1 cellular context compared by ENCODE assay signal in the genomic region with DNA sequence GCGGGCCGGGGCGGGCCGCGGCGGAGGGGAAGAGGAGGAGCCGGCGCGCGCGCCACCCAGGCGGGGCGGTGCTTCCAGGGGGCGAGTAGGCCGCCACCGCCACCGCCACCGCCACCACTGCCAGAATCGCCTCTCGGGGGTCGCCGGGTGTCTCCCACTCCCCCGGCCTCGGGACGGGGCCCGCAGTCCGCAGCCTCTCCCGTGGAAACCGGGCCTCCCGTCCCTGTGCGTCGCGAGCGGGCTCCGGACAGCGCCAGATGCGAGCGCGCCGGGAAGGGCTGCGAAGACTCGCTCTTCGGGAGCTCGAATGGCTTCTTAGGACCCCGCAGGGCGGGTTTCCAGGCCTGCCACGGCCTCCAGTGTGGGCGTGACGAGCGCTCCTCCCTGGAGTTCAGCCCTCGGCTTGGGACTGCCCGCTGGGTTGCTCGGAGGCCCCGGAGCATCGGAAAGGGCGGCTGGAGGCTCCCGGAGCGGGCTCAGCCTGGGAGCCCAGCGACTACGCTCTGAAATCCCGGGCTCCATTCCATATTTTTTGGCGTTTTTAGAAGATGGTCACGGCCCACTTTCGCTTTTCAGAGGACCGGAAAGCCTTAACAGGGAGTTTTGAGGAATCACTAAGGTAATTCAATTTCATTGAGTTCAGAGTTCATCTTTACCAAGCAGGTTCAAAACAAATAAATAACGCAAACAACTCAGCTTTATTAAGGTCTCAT.
TF ChIP-seq lines count a peak whose summit lies in the region.

No MANE protein-coding gene starts in this region.

TF ChIP-seq in K562, 482 proteins besides CTCF, POLR2A, EP300 and RAD21 (continued from another document and continues in another):
- TF ChIP-seq, protein P1, sequence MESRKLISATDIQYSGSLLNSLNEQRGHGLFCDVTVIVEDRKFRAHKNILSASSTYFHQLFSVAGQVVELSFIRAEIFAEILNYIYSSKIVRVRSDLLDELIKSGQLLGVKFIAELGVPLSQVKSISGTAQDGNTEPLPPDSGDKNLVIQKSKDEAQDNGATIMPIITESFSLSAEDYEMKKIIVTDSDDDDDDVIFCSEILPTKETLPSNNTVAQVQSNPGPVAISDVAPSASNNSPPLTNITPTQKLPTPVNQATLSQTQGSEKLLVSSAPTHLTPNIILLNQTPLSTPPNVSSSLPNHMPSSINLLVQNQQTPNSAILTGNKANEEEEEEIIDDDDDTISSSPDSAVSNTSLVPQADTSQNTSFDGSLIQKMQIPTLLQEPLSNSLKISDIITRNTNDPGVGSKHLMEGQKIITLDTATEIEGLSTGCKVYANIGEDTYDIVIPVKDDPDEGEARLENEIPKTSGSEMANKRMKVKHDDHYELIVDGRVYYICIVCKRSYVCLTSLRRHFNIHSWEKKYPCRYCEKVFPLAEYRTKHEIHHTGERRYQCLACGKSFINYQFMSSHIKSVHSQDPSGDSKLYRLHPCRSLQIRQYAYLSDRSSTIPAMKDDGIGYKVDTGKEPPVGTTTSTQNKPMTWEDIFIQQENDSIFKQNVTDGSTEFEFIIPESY (CRISPR knock-in tag; IDR thresholded peaks at IDR 0.05) = 0 out of 2 replicates have a peak, but pooled peaks have one; percentile 18
- TF ChIP-seq, protein P2, sequence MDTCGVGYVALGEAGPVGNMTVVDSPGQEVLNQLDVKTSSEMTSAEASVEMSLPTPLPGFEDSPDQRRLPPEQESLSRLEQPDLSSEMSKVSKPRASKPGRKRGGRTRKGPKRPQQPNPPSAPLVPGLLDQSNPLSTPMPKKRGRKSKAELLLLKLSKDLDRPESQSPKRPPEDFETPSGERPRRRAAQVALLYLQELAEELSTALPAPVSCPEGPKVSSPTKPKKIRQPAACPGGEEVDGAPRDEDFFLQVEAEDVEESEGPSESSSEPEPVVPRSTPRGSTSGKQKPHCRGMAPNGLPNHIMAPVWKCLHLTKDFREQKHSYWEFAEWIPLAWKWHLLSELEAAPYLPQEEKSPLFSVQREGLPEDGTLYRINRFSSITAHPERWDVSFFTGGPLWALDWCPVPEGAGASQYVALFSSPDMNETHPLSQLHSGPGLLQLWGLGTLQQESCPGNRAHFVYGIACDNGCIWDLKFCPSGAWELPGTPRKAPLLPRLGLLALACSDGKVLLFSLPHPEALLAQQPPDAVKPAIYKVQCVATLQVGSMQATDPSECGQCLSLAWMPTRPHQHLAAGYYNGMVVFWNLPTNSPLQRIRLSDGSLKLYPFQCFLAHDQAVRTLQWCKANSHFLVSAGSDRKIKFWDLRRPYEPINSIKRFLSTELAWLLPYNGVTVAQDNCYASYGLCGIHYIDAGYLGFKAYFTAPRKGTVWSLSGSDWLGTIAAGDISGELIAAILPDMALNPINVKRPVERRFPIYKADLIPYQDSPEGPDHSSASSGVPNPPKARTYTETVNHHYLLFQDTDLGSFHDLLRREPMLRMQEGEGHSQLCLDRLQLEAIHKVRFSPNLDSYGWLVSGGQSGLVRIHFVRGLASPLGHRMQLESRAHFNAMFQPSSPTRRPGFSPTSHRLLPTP (IDR thresholded peaks at IDR 0.05; ENCODE audit: borderline replicate concordance, extremely low read depth, insufficient read length) = no peak
- peak; percentile 72 for TF ChIP-seq CXXC5 (CRISPR knock-in tag; IDR thresholded peaks at IDR 0.05)
- TF ChIP-seq, protein P3, sequence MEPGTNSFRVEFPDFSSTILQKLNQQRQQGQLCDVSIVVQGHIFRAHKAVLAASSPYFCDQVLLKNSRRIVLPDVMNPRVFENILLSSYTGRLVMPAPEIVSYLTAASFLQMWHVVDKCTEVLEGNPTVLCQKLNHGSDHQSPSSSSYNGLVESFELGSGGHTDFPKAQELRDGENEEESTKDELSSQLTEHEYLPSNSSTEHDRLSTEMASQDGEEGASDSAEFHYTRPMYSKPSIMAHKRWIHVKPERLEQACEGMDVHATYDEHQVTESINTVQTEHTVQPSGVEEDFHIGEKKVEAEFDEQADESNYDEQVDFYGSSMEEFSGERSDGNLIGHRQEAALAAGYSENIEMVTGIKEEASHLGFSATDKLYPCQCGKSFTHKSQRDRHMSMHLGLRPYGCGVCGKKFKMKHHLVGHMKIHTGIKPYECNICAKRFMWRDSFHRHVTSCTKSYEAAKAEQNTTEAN (CRISPR knock-in tag; IDR thresholded peaks at IDR 0.05) = no peak; the same call in 1 of the 2 replicates
- TF ChIP-seq, protein P4, sequence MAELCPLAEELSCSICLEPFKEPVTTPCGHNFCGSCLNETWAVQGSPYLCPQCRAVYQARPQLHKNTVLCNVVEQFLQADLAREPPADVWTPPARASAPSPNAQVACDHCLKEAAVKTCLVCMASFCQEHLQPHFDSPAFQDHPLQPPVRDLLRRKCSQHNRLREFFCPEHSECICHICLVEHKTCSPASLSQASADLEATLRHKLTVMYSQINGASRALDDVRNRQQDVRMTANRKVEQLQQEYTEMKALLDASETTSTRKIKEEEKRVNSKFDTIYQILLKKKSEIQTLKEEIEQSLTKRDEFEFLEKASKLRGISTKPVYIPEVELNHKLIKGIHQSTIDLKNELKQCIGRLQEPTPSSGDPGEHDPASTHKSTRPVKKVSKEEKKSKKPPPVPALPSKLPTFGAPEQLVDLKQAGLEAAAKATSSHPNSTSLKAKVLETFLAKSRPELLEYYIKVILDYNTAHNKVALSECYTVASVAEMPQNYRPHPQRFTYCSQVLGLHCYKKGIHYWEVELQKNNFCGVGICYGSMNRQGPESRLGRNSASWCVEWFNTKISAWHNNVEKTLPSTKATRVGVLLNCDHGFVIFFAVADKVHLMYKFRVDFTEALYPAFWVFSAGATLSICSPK (IDR thresholded peaks at IDR 0.05; ENCODE audit: borderline replicate concordance) = no peak
- TF ChIP-seq PHF8 (IDR thresholded peaks at IDR 0.05; ENCODE audit: borderline replicate concordance, low read length) = peak; percentile 90; the same call in 1 of the 2 replicates
- TF ChIP-seq, protein P5, sequence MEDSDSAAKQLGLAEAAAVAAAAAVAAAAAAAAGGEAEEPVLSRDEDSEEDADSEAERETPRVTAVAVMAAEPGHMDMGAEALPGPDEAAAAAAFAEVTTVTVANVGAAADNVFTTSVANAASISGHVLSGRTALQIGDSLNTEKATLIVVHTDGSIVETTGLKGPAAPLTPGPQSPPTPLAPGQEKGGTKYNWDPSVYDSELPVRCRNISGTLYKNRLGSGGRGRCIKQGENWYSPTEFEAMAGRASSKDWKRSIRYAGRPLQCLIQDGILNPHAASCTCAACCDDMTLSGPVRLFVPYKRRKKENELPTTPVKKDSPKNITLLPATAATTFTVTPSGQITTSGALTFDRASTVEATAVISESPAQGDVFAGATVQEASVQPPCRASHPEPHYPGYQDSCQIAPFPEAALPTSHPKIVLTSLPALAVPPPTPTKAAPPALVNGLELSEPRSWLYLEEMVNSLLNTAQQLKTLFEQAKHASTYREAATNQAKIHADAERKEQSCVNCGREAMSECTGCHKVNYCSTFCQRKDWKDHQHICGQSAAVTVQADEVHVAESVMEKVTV (CRISPR knock-in tag; IDR thresholded peaks at IDR 0.05) = no peak
- peak; percentile 99 for TF ChIP-seq NEUROD1 (IDR thresholded peaks at IDR 0.05; ENCODE audit: borderline replicate concordance, low read depth, low read length, partially characterized antibody)
- TF ChIP-seq, protein P6, sequence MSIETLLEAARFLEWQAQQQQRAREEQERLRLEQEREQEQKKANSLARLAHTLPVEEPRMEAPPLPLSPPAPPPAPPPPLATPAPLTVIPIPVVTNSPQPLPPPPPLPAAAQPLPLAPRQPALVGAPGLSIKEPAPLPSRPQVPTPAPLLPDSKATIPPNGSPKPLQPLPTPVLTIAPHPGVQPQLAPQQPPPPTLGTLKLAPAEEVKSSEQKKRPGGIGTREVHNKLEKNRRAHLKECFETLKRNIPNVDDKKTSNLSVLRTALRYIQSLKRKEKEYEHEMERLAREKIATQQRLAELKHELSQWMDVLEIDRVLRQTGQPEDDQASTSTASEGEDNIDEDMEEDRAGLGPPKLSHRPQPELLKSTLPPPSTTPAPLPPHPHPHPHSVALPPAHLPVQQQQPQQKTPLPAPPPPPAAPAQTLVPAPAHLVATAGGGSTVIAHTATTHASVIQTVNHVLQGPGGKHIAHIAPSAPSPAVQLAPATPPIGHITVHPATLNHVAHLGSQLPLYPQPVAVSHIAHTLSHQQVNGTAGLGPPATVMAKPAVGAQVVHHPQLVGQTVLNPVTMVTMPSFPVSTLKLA (conservative IDR thresholded peaks at IDR 0.05) = peak; percentile 46 to 58; a peak in 3 of 4 replicates
- no peak for TF ChIP-seq EZH2 (IDR thresholded peaks at IDR 0.05; ENCODE audit: borderline replicate concordance, low read depth, low read length)
- TF ChIP-seq MAFK (IDR thresholded peaks at IDR 0.05; ENCODE audit: low read length) = no peak
- TF ChIP-seq NCOR1 (IDR thresholded peaks at IDR 0.05) = 0 out of 2 replicates have a peak, but pooled peaks have one; percentile 7
- no peak for TF ChIP-seq KLF6 (CRISPR knock-in tag; IDR thresholded peaks at IDR 0.05; ENCODE audit: borderline replicate concordance)
- TF ChIP-seq FOXM1 (IDR thresholded peaks at IDR 0.05; ENCODE audit: low read depth) = peak; percentile 74
- TF ChIP-seq FOXM1 (CRISPR knock-in tag; IDR thresholded peaks at IDR 0.05; ENCODE audit: low read depth) = no peak
- peak; percentile 92 for TF ChIP-seq L3MBTL2 (IDR thresholded peaks at IDR 0.05)
- TF ChIP-seq ERF (CRISPR knock-in tag; IDR thresholded peaks at IDR 0.05) = no peak
- no peak for TF ChIP-seq RBM15 (IDR thresholded peaks at IDR 0.05; ENCODE audit: insufficient read depth, low read length)
- TF ChIP-seq MEF2D (tag; conservative IDR thresholded peaks at IDR 0.05; ENCODE audit: low read depth) = no peak
- TF ChIP-seq HDAC1 (IDR thresholded peaks at IDR 0.05) = peak in 1 of 2 experiments; percentile 44; a peak in 2 of 4 replicates
- TF ChIP-seq BDP1 (IDR thresholded peaks at IDR 0.05; ENCODE audit: insufficient read depth, insufficient read length) = no peak
- TF ChIP-seq FOXA3 (CRISPR knock-in tag; conservative IDR thresholded peaks at IDR 0.05 in 1 of 2, IDR thresholded peaks at IDR 0.05 in 1 of 2) = no peak
- TF ChIP-seq ZNF507 (tag; conservative IDR thresholded peaks at IDR 0.05) = no peak
- TF ChIP-seq, protein P7, sequence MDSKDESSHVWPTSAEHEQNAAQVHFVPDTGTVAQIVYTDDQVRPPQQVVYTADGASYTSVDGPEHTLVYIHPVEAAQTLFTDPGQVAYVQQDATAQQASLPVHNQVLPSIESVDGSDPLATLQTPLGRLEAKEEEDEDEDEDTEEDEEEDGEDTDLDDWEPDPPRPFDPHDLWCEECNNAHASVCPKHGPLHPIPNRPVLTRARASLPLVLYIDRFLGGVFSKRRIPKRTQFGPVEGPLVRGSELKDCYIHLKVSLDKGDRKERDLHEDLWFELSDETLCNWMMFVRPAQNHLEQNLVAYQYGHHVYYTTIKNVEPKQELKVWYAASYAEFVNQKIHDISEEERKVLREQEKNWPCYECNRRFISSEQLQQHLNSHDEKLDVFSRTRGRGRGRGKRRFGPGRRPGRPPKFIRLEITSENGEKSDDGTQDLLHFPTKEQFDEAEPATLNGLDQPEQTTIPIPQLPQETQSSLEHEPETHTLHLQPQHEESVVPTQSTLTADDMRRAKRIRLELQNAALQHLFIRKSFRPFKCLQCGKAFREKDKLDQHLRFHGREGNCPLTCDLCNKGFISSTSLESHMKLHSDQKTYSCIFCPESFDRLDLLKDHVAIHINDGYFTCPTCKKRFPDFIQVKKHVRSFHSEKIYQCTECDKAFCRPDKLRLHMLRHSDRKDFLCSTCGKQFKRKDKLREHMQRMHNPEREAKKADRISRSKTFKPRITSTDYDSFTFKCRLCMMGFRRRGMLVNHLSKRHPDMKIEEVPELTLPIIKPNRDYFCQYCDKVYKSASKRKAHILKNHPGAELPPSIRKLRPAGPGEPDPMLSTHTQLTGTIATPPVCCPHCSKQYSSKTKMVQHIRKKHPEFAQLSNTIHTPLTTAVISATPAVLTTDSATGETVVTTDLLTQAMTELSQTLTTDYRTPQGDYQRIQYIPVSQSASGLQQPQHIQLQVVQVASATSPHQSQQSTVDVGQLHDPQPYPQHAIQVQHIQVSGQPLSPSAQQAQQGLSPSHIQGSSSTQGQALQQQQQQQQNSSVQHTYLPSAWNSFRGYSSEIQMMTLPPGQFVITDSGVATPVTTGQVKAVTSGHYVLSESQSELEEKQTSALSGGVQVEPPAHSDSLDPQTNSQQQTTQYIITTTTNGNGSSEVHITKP (IDR thresholded peaks at IDR 0.05; ENCODE audit: partially characterized antibody) = peak; percentile 43
- TF ChIP-seq ZNF253 (CRISPR knock-in tag; conservative IDR thresholded peaks at IDR 0.05) = no peak
- peak; percentile 95 for TF ChIP-seq NUFIP1 (IDR thresholded peaks at IDR 0.05; ENCODE audit: partially characterized antibody)
- TF ChIP-seq, protein P8, sequence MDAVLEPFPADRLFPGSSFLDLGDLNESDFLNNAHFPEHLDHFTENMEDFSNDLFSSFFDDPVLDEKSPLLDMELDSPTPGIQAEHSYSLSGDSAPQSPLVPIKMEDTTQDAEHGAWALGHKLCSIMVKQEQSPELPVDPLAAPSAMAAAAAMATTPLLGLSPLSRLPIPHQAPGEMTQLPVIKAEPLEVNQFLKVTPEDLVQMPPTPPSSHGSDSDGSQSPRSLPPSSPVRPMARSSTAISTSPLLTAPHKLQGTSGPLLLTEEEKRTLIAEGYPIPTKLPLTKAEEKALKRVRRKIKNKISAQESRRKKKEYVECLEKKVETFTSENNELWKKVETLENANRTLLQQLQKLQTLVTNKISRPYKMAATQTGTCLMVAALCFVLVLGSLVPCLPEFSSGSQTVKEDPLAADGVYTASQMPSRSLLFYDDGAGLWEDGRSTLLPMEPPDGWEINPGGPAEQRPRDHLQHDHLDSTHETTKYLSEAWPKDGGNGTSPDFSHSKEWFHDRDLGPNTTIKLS (IDR thresholded peaks at IDR 0.05; ENCODE audit: borderline replicate concordance, low read depth) = 0 out of 2 replicates have a peak, but pooled peaks have one; percentile 46
- TF ChIP-seq, protein P9, sequence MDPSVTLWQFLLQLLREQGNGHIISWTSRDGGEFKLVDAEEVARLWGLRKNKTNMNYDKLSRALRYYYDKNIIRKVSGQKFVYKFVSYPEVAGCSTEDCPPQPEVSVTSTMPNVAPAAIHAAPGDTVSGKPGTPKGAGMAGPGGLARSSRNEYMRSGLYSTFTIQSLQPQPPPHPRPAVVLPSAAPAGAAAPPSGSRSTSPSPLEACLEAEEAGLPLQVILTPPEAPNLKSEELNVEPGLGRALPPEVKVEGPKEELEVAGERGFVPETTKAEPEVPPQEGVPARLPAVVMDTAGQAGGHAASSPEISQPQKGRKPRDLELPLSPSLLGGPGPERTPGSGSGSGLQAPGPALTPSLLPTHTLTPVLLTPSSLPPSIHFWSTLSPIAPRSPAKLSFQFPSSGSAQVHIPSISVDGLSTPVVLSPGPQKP (CRISPR knock-in tag; IDR thresholded peaks at IDR 0.05) = no peak
- 0 out of 2 replicates have a peak, but pooled peaks have one; percentile 9 for TF ChIP-seq MYC (IDR thresholded peaks at IDR 0.05; ENCODE audit: low read depth, low read length)
- no peak for TF ChIP-seq MYC (CRISPR knock-in tag; IDR thresholded peaks at IDR 0.05; ENCODE audit: borderline replicate concordance, low read depth)
- TF ChIP-seq, protein P10, sequence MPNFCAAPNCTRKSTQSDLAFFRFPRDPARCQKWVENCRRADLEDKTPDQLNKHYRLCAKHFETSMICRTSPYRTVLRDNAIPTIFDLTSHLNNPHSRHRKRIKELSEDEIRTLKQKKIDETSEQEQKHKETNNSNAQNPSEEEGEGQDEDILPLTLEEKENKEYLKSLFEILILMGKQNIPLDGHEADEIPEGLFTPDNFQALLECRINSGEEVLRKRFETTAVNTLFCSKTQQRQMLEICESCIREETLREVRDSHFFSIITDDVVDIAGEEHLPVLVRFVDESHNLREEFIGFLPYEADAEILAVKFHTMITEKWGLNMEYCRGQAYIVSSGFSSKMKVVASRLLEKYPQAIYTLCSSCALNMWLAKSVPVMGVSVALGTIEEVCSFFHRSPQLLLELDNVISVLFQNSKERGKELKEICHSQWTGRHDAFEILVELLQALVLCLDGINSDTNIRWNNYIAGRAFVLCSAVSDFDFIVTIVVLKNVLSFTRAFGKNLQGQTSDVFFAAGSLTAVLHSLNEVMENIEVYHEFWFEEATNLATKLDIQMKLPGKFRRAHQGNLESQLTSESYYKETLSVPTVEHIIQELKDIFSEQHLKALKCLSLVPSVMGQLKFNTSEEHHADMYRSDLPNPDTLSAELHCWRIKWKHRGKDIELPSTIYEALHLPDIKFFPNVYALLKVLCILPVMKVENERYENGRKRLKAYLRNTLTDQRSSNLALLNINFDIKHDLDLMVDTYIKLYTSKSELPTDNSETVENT (CRISPR knock-in tag; IDR thresholded peaks at IDR 0.05) = no peak
